In the genomic region with DNA sequence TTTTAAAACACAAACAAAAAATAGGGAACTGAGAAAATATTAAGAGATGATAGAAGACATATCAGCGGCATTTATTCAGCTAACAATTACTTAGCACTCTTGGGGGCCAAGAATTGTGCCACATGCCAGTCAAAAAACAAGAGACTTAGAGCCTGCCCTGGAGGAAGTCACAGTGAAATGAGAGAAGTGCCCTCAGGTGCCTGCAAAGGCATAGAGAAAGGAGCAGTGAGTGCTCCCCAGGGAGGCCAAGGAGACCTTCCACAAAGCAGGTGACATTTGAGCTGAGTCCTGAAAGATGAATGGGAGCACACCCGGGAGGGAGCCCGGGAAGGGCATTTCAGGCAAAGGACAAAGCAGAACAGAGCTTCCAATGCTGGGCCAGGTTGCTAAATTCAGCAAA, we compare ENCODE assay signal across 16 cellular contexts.
A peak's percentile ranks its signal among the peaks of the same experiment; 100 is the strongest.
DNase-seq lines count a peak whose midpoint lies in the region; ATAC-seq, FAIRE-seq and TF ChIP-seq lines count a peak whose summit lies in the region.
"Had no signal": no experiment of that assay in that cellular context is flagged by ENCODE, and none has a peak within 500 bp of the region (broad histone marks: within the 10 kb centered on the region; RNA-seq: fewer than 3 reads in every experiment).

No MANE protein-coding gene starts in this region.

- H3K4me3 ChIP-seq in NT2/D1 (ENCODE audit: insufficient read length, low read depth) = no peak overlapping the region
- H3K4me3 ChIP-seq in HepG2 (replicated peaks in 1 of 3; ENCODE audit: insufficient read depth in 1 of 3, low read depth in 2 of 3, low read length in 3 of 3) = no peak overlapping the region
- no peak overlapping the region for H3K4me3 ChIP-seq in esophagus muscularis mucosa
- H3K4me3 ChIP-seq: testis had no signal

- H3K4me2 ChIP-seq in HepG2 (ENCODE audit: low read depth, low read length) = no peak overlapping the region

- H3K4me1 ChIP-seq in NT2/D1 (ENCODE audit: insufficient read depth, insufficient read length) (no peaks in the 10 kb centered on the region), HepG2 (ENCODE audit: insufficient read depth, low read length) (no peaks in the 10 kb centered on the region), esophagus muscularis mucosa (peaks cover 0 to 8% (median 1%) of the 10 kb centered on the region in 4 donors)
- H3K4me1 ChIP-seq: testis had no signal

- POLR2A ChIA-PET in HepG2 (lab: Yijun Ruan, JAX) = no interaction called here

- WGBS in HepG2 (ENCODE audit: low lambda C conversion rate) = 22% methylated on average over 3 of the region's 3 CpGs
- 60% methylated on average over 3 of the region's 3 CpGs for WGBS in esophagus muscularis mucosa

- DNase-seq in DMS153 treated with DMSO at 0.1 percent for 48 hours (lab: John Stamatoyannopoulos, UW; ENCODE audit: unreplicated experiment) (peak; percentile 15), KBM-7 (peak; percentile 42), NT2/D1 (ENCODE audit: low read depth, low spot score) (no peak), HepG2 (ENCODE audit: low spot score) (no peak), HuH-7.5 (ENCODE audit: low spot score) (no peak), GM12892 (ENCODE audit: insufficient read length) (no peak), esophagus muscularis mucosa (ENCODE audit: extremely low spot score) (no peak)
- DNase-seq: activated T-cell treated with anti-CD3 and anti-CD28 coated beads, Interleukin-2, amount 50 U/mL, for 48 hours; effector CD8-positive, alpha-beta T cell; foreskin keratinocyte; kidney glomerular epithelial cell; naive thymus-derived CD4-positive, alpha-beta T cell; NCI-H446; testis had no signal

- H3K9me3 ChIP-seq in NT2/D1 (ENCODE audit: insufficient read depth, low read length) (no peaks in the 10 kb centered on the region), HepG2 (ENCODE audit: low read length) (no peaks in the 10 kb centered on the region), esophagus muscularis mucosa (peaks cover 0 to 10% (median 4%) of the 10 kb centered on the region in 4 donors)
- H3K9me3 ChIP-seq: testis had no signal

- no peak for FAIRE-seq in HepG2 (lab: Jason Lieb, UNC)
- no peak for FAIRE-seq in GM12892 (lab: Jason Lieb, UNC)

- H3K27me3 ChIP-seq in NT2/D1 (ENCODE audit: insufficient read depth, insufficient read length) (no peaks in the 10 kb centered on the region), HepG2 (ENCODE audit: control insufficient read depth in 1 of 2, insufficient read depth in 2 of 2, low read length in 2 of 2) (no peaks in the 10 kb centered on the region), esophagus muscularis mucosa (no peaks in the 10 kb centered on the region)
- H3K27me3 ChIP-seq: foreskin keratinocyte, testis had no signal

- TF ChIP-seq EP300 in HepG2 (IDR thresholded peaks at IDR 0.05; ENCODE audit: low read depth in 2 of 2, low read length in 2 of 2) = no peak
- no peak for TF ChIP-seq EP300 in HepG2 (CRISPR knock-in tag; IDR thresholded peaks at IDR 0.05; ENCODE audit: borderline replicate concordance)
- no peak for TF ChIP-seq EP300 in esophagus muscularis mucosa (IDR thresholded peaks at IDR 0.05)

- no peaks in the 10 kb centered on the region for H3K36me3 ChIP-seq in NT2/D1 (ENCODE audit: insufficient read depth, insufficient read length, low read length)
- H3K36me3 ChIP-seq in HepG2 (replicated peaks in 1 of 2; ENCODE audit: control insufficient read depth in 1 of 2, insufficient read depth in 2 of 2, low read length in 2 of 2) = no peaks in the 10 kb centered on the region
- H3K36me3 ChIP-seq in esophagus muscularis mucosa = no peaks in the 10 kb centered on the region

- CTCF ChIA-PET in HepG2 (lab: Yijun Ruan, JAX; ENCODE audit: low intra/inter-chr PET ratio, low total read pairs) = no interaction called here

- no peaks in the 10 kb centered on the region for H4K20me1 ChIP-seq in HepG2 (ENCODE audit: insufficient read depth, low read length)

- intact Hi-C loops in HepG2 (cut with micrococcal nuclease; ENCODE audit: unreplicated experiment) (no loop called here), esophagus muscularis mucosa (cut with DNase I) (no loop called here)

- no peaks in the 10 kb centered on the region for H3K79me2 ChIP-seq in HepG2 (ENCODE audit: insufficient read depth, low read length)

- H3K9ac ChIP-seq in NT2/D1 (ENCODE audit: insufficient read length, low read depth) (peak overlapping the region; percentile 10), HepG2 (ENCODE audit: insufficient read depth, low read depth, low read length) (no peak overlapping the region)

- H3K27ac ChIP-seq in HepG2 (ENCODE audit: extremely low read length, insufficient read depth, low read length) (no peak overlapping the region), esophagus muscularis mucosa (replicated peaks in 1 of 4) (no peak overlapping the region)
- H3K27ac ChIP-seq: testis had no signal

- H2AFZ ChIP-seq in HepG2 (ENCODE audit: low read length) = no peak overlapping the region

- no peak for ATAC-seq in HepG2
- ATAC-seq in HG03135 (IDR thresholded peaks at IDR 0.05; ENCODE audit: unreplicated experiment) = no peak
- ATAC-seq: foreskin keratinocyte; naive thymus-derived CD4-positive, alpha-beta T cell; SK-N-SH treated with all-trans-retinoic acid at 6 μM for 48 hours had no signal

- no TSS peak for BruUV-seq in HepG2 (replicated peaks; lab: Mats Ljungman, UMichigan)

- TF ChIP-seq CTCF in HepG2 (CRISPR knock-in tag; IDR thresholded peaks at IDR 0.05) = no peak
- TF ChIP-seq CTCF in esophagus muscularis mucosa (IDR thresholded peaks at IDR 0.05) = no peak

- TF ChIP-seq POLR2A in HepG2 (IDR thresholded peaks at IDR 0.05; ENCODE audit: insufficient read depth in 1 of 2, low read depth in 2 of 2, low read length in 2 of 2) = no peak
- no peak for TF ChIP-seq POLR2A in GM12892 (IDR thresholded peaks at IDR 0.05; ENCODE audit: low read depth, low read length)
- no peak for TF ChIP-seq POLR2A in esophagus muscularis mucosa (IDR thresholded peaks at IDR 0.05; ENCODE audit: low read depth)

- in situ Hi-C loops in KBM-7 (cut with MboI; ENCODE audit: low pct_unique_long_range_greater_than_20kb, low sequenced_read_pairs) = no loop called here
- in situ Hi-C loops in HepG2 (cut with HindIII; ENCODE audit: extremely low pct_ligation_motif_present, low pct_unique_long_range_greater_than_20kb) = no loop called here

- TF ChIP-seq RAD21 in HepG2 (CRISPR knock-in tag; IDR thresholded peaks at IDR 0.05) = no peak

TF ChIP-seq in HepG2, 621 proteins besides CTCF, POLR2A, EP300 and RAD21:
- TF ChIP-seq ZNF263 (CRISPR knock-in tag; IDR thresholded peaks at IDR 0.05) = peak; percentile 85
- TF ChIP-seq MLX (CRISPR knock-in tag; IDR thresholded peaks at IDR 0.05) = no peak
TF ChIP-seq in HepG2: peak in this region for 1.

Comparison
In these comparisons a context has a peak if more than half of its experiments do, and no peak if none do; other contexts are left out.
1. DNase-seq: peak in DMS153 treated with DMSO at 0.1 percent for 48 hours (single experiment) and KBM-7 (single experiment); none in NT2/D1 (single experiment), HepG2 (single experiment), HuH-7.5 (single experiment), GM12892 (single experiment) and esophagus muscularis mucosa (single experiment).